ENCODE assay signal across 22 cellular contexts in the genomic region with DNA sequence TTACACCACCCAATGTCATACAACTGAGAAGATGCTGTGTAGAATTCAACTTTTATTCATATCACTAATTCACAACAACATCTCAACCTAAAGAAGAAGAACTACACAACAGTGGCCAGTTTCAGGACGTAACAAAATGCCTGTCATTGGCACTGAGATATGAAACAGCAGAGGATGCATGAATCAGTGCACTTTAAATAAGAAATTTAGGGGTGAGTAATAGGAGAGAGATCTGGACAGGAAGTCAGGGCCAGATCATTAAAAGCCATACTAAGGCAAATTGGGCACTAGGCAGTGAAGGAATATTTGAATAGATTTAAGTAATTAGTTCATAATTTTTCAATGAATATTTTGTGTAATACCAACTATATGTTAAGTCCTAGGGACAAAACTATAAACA.
DNase-seq lines count a peak whose midpoint lies in the region; FAIRE-seq and TF ChIP-seq lines count a peak whose summit lies in the region.
"Had no signal": no experiment of that assay in that cellular context is flagged by ENCODE, and none has a peak within 500 bp of the region (broad histone marks: within the 10 kb centered on the region; RNA-seq: fewer than 3 reads in every experiment).

No MANE protein-coding gene starts in this region.

- H3K4me2 ChIP-seq in osteoblast (ENCODE audit: insufficient read depth, low read length): peak overlapping the region; percentile 33

- H3K27ac ChIP-seq in osteoblast (ENCODE audit: low read depth, low read length) (peak overlapping the region; percentile 82), tibial nerve (no peak overlapping the region)
- H3K27ac ChIP-seq: left ventricle myocardium inferior, ovary had no signal

- H3K4me3 ChIP-seq in epithelial cell of esophagus (ENCODE audit: low read length) (no peak overlapping the region), osteoblast (ENCODE audit: insufficient read depth, low read length) (no peak overlapping the region), tibial nerve (no peak overlapping the region)
- H3K4me3 ChIP-seq: left ventricle myocardium inferior, ovary had no signal

- TF ChIP-seq CTCF in epithelial cell of esophagus (IDR thresholded peaks at IDR 0.05; ENCODE audit: insufficient read depth, low read depth, low read length, missing control alignments): no peak
- TF ChIP-seq CTCF in osteoblast (IDR thresholded peaks at IDR 0.05; ENCODE audit: extremely low read depth, low read depth, low read length): no peak
- no peak for TF ChIP-seq CTCF in tibial nerve (IDR thresholded peaks at IDR 0.05)

- H3K79me2 ChIP-seq in osteoblast (ENCODE audit: insufficient read depth, low read length): no peaks in the 10 kb centered on the region

- H3K27me3 ChIP-seq in osteoblast (ENCODE audit: insufficient read depth, low read length) (no peaks in the 10 kb centered on the region), tibial nerve (no peaks in the 10 kb centered on the region)
- H3K27me3 ChIP-seq: ovary had no signal

- H3K4me1 ChIP-seq in osteoblast (ENCODE audit: insufficient read depth, low read length) (peaks cover 62% of the 10 kb centered on the region), tibial nerve (peaks cover 0 to 43% (median 0%) of the 10 kb centered on the region in 4 donors)

- H2AFZ ChIP-seq in osteoblast (ENCODE audit: low read length): no peak overlapping the region

- no peak for TF ChIP-seq POLR2A in tibial nerve (IDR thresholded peaks at IDR 0.05)

- no peaks in the 10 kb centered on the region for H3K9me3 ChIP-seq in osteoblast (ENCODE audit: low read depth, low read length)
- no peaks in the 10 kb centered on the region for H3K9me3 ChIP-seq in tibial nerve
- H3K9me3 ChIP-seq: Caco-2, left ventricle myocardium inferior, ovary had no signal

- DNase-seq in EL (peak; percentile 79), RCC 7860 (ENCODE audit: low spot score) (no peak), epithelial cell of esophagus (ENCODE audit: low read depth) (peak; percentile 33), osteoblast (ENCODE audit: insufficient read length, low spot score, missing footprints) (no peak), anterior cingulate cortex (lab: John Stamatoyannopoulos, UW) (no peak), tibial nerve (ENCODE audit: low spot score in 2 of 2) (no peak), SKM-1 (lab: John Stamatoyannopoulos, UW; ENCODE audit: unreplicated experiment) (no peak)
- DNase-seq in activated effector memory CD4-positive, alpha-beta T cell treated with anti-CD3 and anti-CD28 coated beads, Interleukin-2, amount 50 U/mL, for 16 hours: no peak
- DNase-seq: activated B cell treated with CpG ODN at 0.5 μM for 24 hours; activated CD8-positive, alpha-beta T cell treated with anti-CD3 and anti-CD28 coated beads, Interleukin-2, amount 10 ng/mL, durations not matched to agents 7 days and 5 days; Caco-2; caudate nucleus; effector CD8-positive, alpha-beta T cell; GDM1; left ventricle myocardium inferior; NCI-H1436 treated with DMSO at 0.1 percent for 48 hours; NK-92 treated with Interleukin-12 subunit alpha and Interleukin-12 subunit beta, amount 100 ng/mL, for 24 hours; ovary; Right ventricle myocardium superior; stimulated activated CD4-positive, alpha-beta T cell treated with anti-CD3 and anti-CD28 coated beads, Interleukin-4, amount 100 ng/mL, for 24 hours; T-helper 17 cell had no signal

- WGBS in tibial nerve, 2 donors: 64 to 74% methylated on average over 1 of the region's 1 CpG

- H4K20me1 ChIP-seq in osteoblast (ENCODE audit: insufficient read depth, low read length): no peaks in the 10 kb centered on the region

- no peak for TF ChIP-seq EP300 in tibial nerve (IDR thresholded peaks at IDR 0.05)

- FAIRE-seq in RCC 7860 (lab: Jason Lieb, UNC): peak; percentile 15
- FAIRE-seq: frontal cortex had no signal

- H3K36me3 ChIP-seq in osteoblast (ENCODE audit: insufficient read depth, low read length): no peaks in the 10 kb centered on the region
- H3K36me3 ChIP-seq in tibial nerve: no peaks in the 10 kb centered on the region
- H3K36me3 ChIP-seq: left ventricle myocardium inferior, ovary had no signal

Comparison
In these comparisons a context has a peak if more than half of its experiments do, and no peak if none do; other contexts are left out.
1. DNase-seq: peak in EL (single experiment) and epithelial cell of esophagus (single experiment); none in RCC 7860 (single experiment), osteoblast (single experiment), activated effector memory CD4-positive, alpha-beta T cell treated with anti-CD3 and anti-CD28 coated beads, Interleukin-2, amount 50 U/mL, for 16 hours (single experiment), anterior cingulate cortex (0 of 58), tibial nerve (0 of 2) and SKM-1 (single experiment).